Comparison of ENCODE assay signal across 12 cellular contexts in genomic region chr17:60230358-60230757, GRCh38.
DNase-seq lines count a peak whose midpoint lies in the region; ATAC-seq and TF ChIP-seq lines count a peak whose summit lies in the region.
"Had no signal": no experiment of that assay in that cellular context is flagged by ENCODE, and none has a peak within 500 bp of the region (broad histone marks: within the 10 kb centered on the region; RNA-seq: fewer than 3 reads in every experiment).

No MANE protein-coding gene starts in this region.

- DNase-seq in EL (peak; percentile 39), SK-MEL-5 (ENCODE audit: low read depth, low spot score) (peak; percentile 56), fibroblast of gingiva (ENCODE audit: low read depth) (peak; percentile 53), trophoblast cell (peak; percentile 8 to 80), type B pancreatic cell (ENCODE audit: extremely low spot score, unreplicated experiment) (no peak)
- no peak for DNase-seq in naive thymus-derived CD4-positive, alpha-beta T cell
- DNase-seq in activated CD4-positive, alpha-beta T cell treated with anti-CD3 and anti-CD28 coated beads, Interleukin-2, amount 10 ng/mL, durations not matched to agents 7 days and 5 days, result no peak
- no peak for DNase-seq in stimulated activated CD4-positive, alpha-beta T cell treated with anti-CD3 and anti-CD28 coated beads, Interleukin-12 subunit alpha, Interleukin-12 subunit beta, amount 100 ng/mL, for 4 hours
- DNase-seq: H9, NCI-H1417 treated with DMSO at 0.1 percent for 48 hours, NCI-H2029, SHP77 treated with DMSO at 0.1 percent for 48 hours had no signal

- POLR2A ChIA-PET in naive thymus-derived CD4-positive, alpha-beta T cell (lab: Charles Lee), result no interaction called here
- POLR2A ChIA-PET in activated CD4-positive, alpha-beta T cell treated with anti-CD3 and anti-CD28 coated beads, Interleukin-2, amount 10 ng/mL, durations not matched to agents 7 days and 5 days (lab: Charles Lee), result no interaction called here

- no peak overlapping the region for H3K27ac ChIP-seq in trophoblast cell (ENCODE audit: low read depth, low read length)
- no peak overlapping the region for H3K27ac ChIP-seq in naive thymus-derived CD4-positive, alpha-beta T cell (ENCODE audit: low read depth, low read length)

- H3K79me2 ChIP-seq in trophoblast cell (ENCODE audit: control insufficient read depth, insufficient read depth, low read length, poor library complexity), result no peaks in the 10 kb centered on the region

- no peak overlapping the region for H3K4ac ChIP-seq in trophoblast cell (ENCODE audit: low read depth, low read length)

- no peak for ATAC-seq in naive thymus-derived CD4-positive, alpha-beta T cell

- H2AK5ac ChIP-seq in trophoblast cell (ENCODE audit: low read length), result no peak overlapping the region

- no peaks in the 10 kb centered on the region for H3K4me1 ChIP-seq in trophoblast cell (ENCODE audit: control insufficient read depth in 1 of 2, insufficient read depth in 2 of 2, low read length in 2 of 2)
- H3K4me1 ChIP-seq in naive thymus-derived CD4-positive, alpha-beta T cell (ENCODE audit: control insufficient read depth in 2 of 2, insufficient read depth in 2 of 2, low read length in 2 of 2), result no peaks in the 10 kb centered on the region

- no peak overlapping the region for H4K8ac ChIP-seq in trophoblast cell (ENCODE audit: low read depth, low read length)

- no peak overlapping the region for H3K4me3 ChIP-seq in trophoblast cell (ENCODE audit: low read depth, low read length)
- H3K4me3 ChIP-seq in naive thymus-derived CD4-positive, alpha-beta T cell (ENCODE audit: low read length), result no peak overlapping the region

- no peak overlapping the region for H3K18ac ChIP-seq in trophoblast cell (ENCODE audit: low read length)

- WGBS in trophoblast cell (ENCODE audit: extremely low coverage, insufficient coverage, insufficient read length), result no CpG with 5 or more reads among the region's 3 CpGs

- no peak overlapping the region for H3K4me3 Mint-ChIP-seq in naive thymus-derived CD4-positive, alpha-beta T cell
- H3K4me3 Mint-ChIP-seq in type B pancreatic cell, result no peak overlapping the region
- H3K4me3 Mint-ChIP-seq in activated CD4-positive, alpha-beta T cell treated with anti-CD3 and anti-CD28 coated beads, Interleukin-2, amount 10 ng/mL, durations not matched to agents 7 days and 5 days, result no peak overlapping the region
- H3K4me3 Mint-ChIP-seq: H9 had no signal

- H3K9me3 ChIP-seq in trophoblast cell (ENCODE audit: insufficient read depth, low read depth, low read length), result no peaks in the 10 kb centered on the region
- no peaks in the 10 kb centered on the region for H3K9me3 ChIP-seq in naive thymus-derived CD4-positive, alpha-beta T cell (ENCODE audit: control insufficient read depth in 2 of 3, low read length in 3 of 3)

- H3K4me2 ChIP-seq in trophoblast cell (ENCODE audit: low read length), result no peak overlapping the region

- intact Hi-C loops in naive thymus-derived CD4-positive, alpha-beta T cell (cut with micrococcal nuclease), result loop anchor here in 1 of 2 donors (5.0 kb wide), 2 partner anchors 192 to 207 kb away; partner anchors contain the start of gene CHCT1

- CTCF ChIA-PET in naive thymus-derived CD4-positive, alpha-beta T cell (lab: Charles Lee), result no interaction called here
- CTCF ChIA-PET in activated CD4-positive, alpha-beta T cell treated with anti-CD3 and anti-CD28 coated beads, Interleukin-2, amount 10 ng/mL, durations not matched to agents 7 days and 5 days (lab: Charles Lee), result no interaction called here

- no peaks in the 10 kb centered on the region for H3K4me1 Mint-ChIP-seq in naive thymus-derived CD4-positive, alpha-beta T cell
- no peaks in the 10 kb centered on the region for H3K4me1 Mint-ChIP-seq in type B pancreatic cell (ENCODE audit: unreplicated experiment)
- H3K4me1 Mint-ChIP-seq in activated CD4-positive, alpha-beta T cell treated with anti-CD3 and anti-CD28 coated beads, Interleukin-2, amount 10 ng/mL, durations not matched to agents 7 days and 5 days, result no peaks in the 10 kb centered on the region

- H3K36me3 ChIP-seq in trophoblast cell (ENCODE audit: control insufficient read depth in 1 of 2, insufficient read depth in 2 of 2, low read length in 2 of 2), result peaks cover 2 to 7% of the 10 kb centered on the region in 2 experiments
- H3K36me3 ChIP-seq in naive thymus-derived CD4-positive, alpha-beta T cell (ENCODE audit: control insufficient read depth in 2 of 3, insufficient read depth in 3 of 3, low read length in 3 of 3), result peaks cover 0 to 3% (median 2%) of the 10 kb centered on the region in 3 experiments

- no peak overlapping the region for H3K23ac ChIP-seq in trophoblast cell (ENCODE audit: low read length)

- no peak overlapping the region for H2BK12ac ChIP-seq in trophoblast cell (ENCODE audit: low read length)

- no peak overlapping the region for H2AFZ ChIP-seq in trophoblast cell (ENCODE audit: insufficient read depth, low read length, poor library complexity)

- no peak overlapping the region for H2BK5ac ChIP-seq in trophoblast cell (ENCODE audit: low read depth, low read length, poor library complexity)

- no peak overlapping the region for H3K14ac ChIP-seq in trophoblast cell (ENCODE audit: low read length)

- no peaks in the 10 kb centered on the region for H3K79me1 ChIP-seq in trophoblast cell (ENCODE audit: low read length)

- H4K91ac ChIP-seq in trophoblast cell (ENCODE audit: low read depth, low read length), result no peak overlapping the region

- no peak for TF ChIP-seq CTCF in type B pancreatic cell (conservative IDR thresholded peaks at IDR 0.05)

- H4K12ac ChIP-seq in trophoblast cell (ENCODE audit: low read depth, low read length), result no peak overlapping the region

- peaks cover 0 to 10% (median 7%) of the 10 kb centered on the region in 5 donors for H3K36me3 Mint-ChIP-seq in naive thymus-derived CD4-positive, alpha-beta T cell
- H3K36me3 Mint-ChIP-seq in type B pancreatic cell, result peaks cover 7% of the 10 kb centered on the region
- H3K36me3 Mint-ChIP-seq in activated CD4-positive, alpha-beta T cell treated with anti-CD3 and anti-CD28 coated beads, Interleukin-2, amount 10 ng/mL, durations not matched to agents 7 days and 5 days (ENCODE audit: low read depth), result peaks cover 3% of the 10 kb centered on the region

- no peak overlapping the region for H2BK120ac ChIP-seq in trophoblast cell (ENCODE audit: insufficient read depth, low read length, poor library complexity)

- no peaks in the 10 kb centered on the region for H3K27me3 Mint-ChIP-seq in naive thymus-derived CD4-positive, alpha-beta T cell
- no peaks in the 10 kb centered on the region for H3K27me3 Mint-ChIP-seq in type B pancreatic cell
- H3K27me3 Mint-ChIP-seq in activated CD4-positive, alpha-beta T cell treated with anti-CD3 and anti-CD28 coated beads, Interleukin-2, amount 10 ng/mL, durations not matched to agents 7 days and 5 days, result no peaks in the 10 kb centered on the region

- H3K27ac Mint-ChIP-seq in naive thymus-derived CD4-positive, alpha-beta T cell, result no peak overlapping the region
- H3K27ac Mint-ChIP-seq in type B pancreatic cell, result no peak overlapping the region
- H3K27ac Mint-ChIP-seq in activated CD4-positive, alpha-beta T cell treated with anti-CD3 and anti-CD28 coated beads, Interleukin-2, amount 10 ng/mL, durations not matched to agents 7 days and 5 days, result no peak overlapping the region

- H3K9me3 Mint-ChIP-seq in naive thymus-derived CD4-positive, alpha-beta T cell, result peaks cover 0 to 2% (median 0%) of the 10 kb centered on the region in 11 donors
- H3K9me3 Mint-ChIP-seq in type B pancreatic cell, result no peaks in the 10 kb centered on the region
- H3K9me3 Mint-ChIP-seq in activated CD4-positive, alpha-beta T cell treated with anti-CD3 and anti-CD28 coated beads, Interleukin-2, amount 10 ng/mL, durations not matched to agents 7 days and 5 days, result no peaks in the 10 kb centered on the region
- H3K9me3 Mint-ChIP-seq: H9 had no signal

- H3K27me3 ChIP-seq in trophoblast cell (ENCODE audit: insufficient read depth, low read length), result no peaks in the 10 kb centered on the region
- H3K27me3 ChIP-seq in naive thymus-derived CD4-positive, alpha-beta T cell (ENCODE audit: control insufficient read depth in 2 of 2, insufficient read depth in 2 of 2, low read length in 2 of 2), result no peaks in the 10 kb centered on the region

- in situ Hi-C loops in SK-MEL-5 (cut with HindIII; ENCODE audit: low pct_unique_long_range_greater_than_20kb, low sequenced_read_pairs), result no loop called here

- no peak overlapping the region for H3K9ac ChIP-seq in trophoblast cell (ENCODE audit: low read length)

Comparison
In these comparisons a context has a peak if more than half of its experiments do, and no peak if none do; other contexts are left out.
1. DNase-seq: peak in EL (single experiment), SK-MEL-5 (single experiment), fibroblast of gingiva (single experiment) and trophoblast cell (2 of 2); none in naive thymus-derived CD4-positive, alpha-beta T cell (0 of 9), type B pancreatic cell (single experiment), activated CD4-positive, alpha-beta T cell treated with anti-CD3 and anti-CD28 coated beads, Interleukin-2, amount 10 ng/mL, durations not matched to agents 7 days and 5 days (single experiment) and stimulated activated CD4-positive, alpha-beta T cell treated with anti-CD3 and anti-CD28 coated beads, Interleukin-12 subunit alpha, Interleukin-12 subunit beta, amount 100 ng/mL, for 4 hours (single experiment).